15 cellular contexts compared by ENCODE assay signal in genomic region chr7:17131060-17131345, GRCh38.
DNase-seq lines count a peak whose midpoint lies in the region; ATAC-seq and TF ChIP-seq lines count a peak whose summit lies in the region.
"Had no signal": no experiment of that assay in that cellular context is flagged by ENCODE, and none has a peak within 500 bp of the region (broad histone marks: within the 10 kb centered on the region; RNA-seq: fewer than 3 reads in every experiment).

No MANE protein-coding gene starts in this region.

- POLR2A ChIA-PET in activated CD8-positive, alpha-beta T cell treated with anti-CD3 and anti-CD28 coated beads, Interleukin-2, amount 10 ng/mL, durations not matched to agents 7 days and 5 days (lab: Charles Lee): interaction anchor here (1.1 kb wide), 1 partner anchor 146 kb away, joined by 3 read pairs; no protein-coding TSS in a partner anchor
- POLR2A ChIA-PET in activated CD8-positive, alpha-beta T cell treated with anti-CD3 and anti-CD28 coated beads for 36 hours (lab: Charles Lee): no interaction called here

- peak overlapping the region; percentile 24 for H3K27ac Mint-ChIP-seq in activated CD8-positive, alpha-beta T cell treated with anti-CD3 and anti-CD28 coated beads, Interleukin-2, amount 10 ng/mL, durations not matched to agents 7 days and 5 days
- no peak overlapping the region for H3K27ac Mint-ChIP-seq in activated CD8-positive, alpha-beta T cell treated with anti-CD3 and anti-CD28 coated beads for 36 hours
- H3K27ac Mint-ChIP-seq in mesothelial cell of epicardium: peak overlapping the region; percentile 78
- H3K27ac Mint-ChIP-seq: activated naive CD4-positive, alpha-beta T cell treated with anti-CD3 and anti-CD28 coated beads, Interleukin-2, amount 50 U/mL, for 24 hours; GM23338 had no signal

- H3K4me3 ChIP-seq in dorsolateral prefrontal cortex (peak overlapping the region in 31 of 59 donors; percentile 1 to 42 (median 23)), tibial nerve (peak overlapping the region in 3 of 4 donors; percentile 1 to 32 (median 6))
- H3K4me3 ChIP-seq: GM12878, GM23338 had no signal

- DNase-seq in activated CD8-positive, alpha-beta T cell treated with anti-CD3 and anti-CD28 coated beads, Interleukin-2, amount 10 ng/mL, durations not matched to agents 7 days and 5 days: no peak
- no peak for DNase-seq in activated CD8-positive, alpha-beta T cell treated with anti-CD3 and anti-CD28 coated beads for 36 hours
- DNase-seq in dorsolateral prefrontal cortex (no peak), mesothelial cell of epicardium (ENCODE audit: low spot score in 2 of 2, unreplicated experiment in 2 of 2) (no peak), tibial nerve (ENCODE audit: low spot score in 2 of 2) (no peak), AML-193 (lab: John Stamatoyannopoulos, UW) (no peak)
- DNase-seq: DMS 273 treated with DMSO at 0.1 percent for 48 hours, left colon, MV-4-11, NCI-H446 treated with DMSO at 0.1 percent for 48 hours had no signal

- no peak for TF ChIP-seq POLR2A in tibial nerve (IDR thresholded peaks at IDR 0.05)

- H3K27me3 Mint-ChIP-seq in activated CD8-positive, alpha-beta T cell treated with anti-CD3 and anti-CD28 coated beads, Interleukin-2, amount 10 ng/mL, durations not matched to agents 7 days and 5 days (ENCODE audit: low read depth): no peaks in the 10 kb centered on the region
- H3K27me3 Mint-ChIP-seq in activated CD8-positive, alpha-beta T cell treated with anti-CD3 and anti-CD28 coated beads for 36 hours: no peaks in the 10 kb centered on the region
- no peaks in the 10 kb centered on the region for H3K27me3 Mint-ChIP-seq in mesothelial cell of epicardium (ENCODE audit: low read depth)
- H3K27me3 Mint-ChIP-seq: activated naive CD4-positive, alpha-beta T cell treated with anti-CD3 and anti-CD28 coated beads, Interleukin-2, amount 50 U/mL, for 24 hours had no signal

- H3K27me3 ChIP-seq in dorsolateral prefrontal cortex (no peaks in the 10 kb centered on the region), tibial nerve (no peaks in the 10 kb centered on the region)

- ATAC-seq in activated CD8-positive, alpha-beta T cell treated with anti-CD3 and anti-CD28 coated beads, Interleukin-2, amount 10 ng/mL, durations not matched to agents 7 days and 5 days: no peak
- ATAC-seq in activated CD8-positive, alpha-beta T cell treated with anti-CD3 and anti-CD28 coated beads for 36 hours: no peak
- ATAC-seq in HG02588 (IDR thresholded peaks at IDR 0.05; ENCODE audit: unreplicated experiment) (no peak), HG03095 (IDR thresholded peaks at IDR 0.05; ENCODE audit: unreplicated experiment) (no peak)
- ATAC-seq: GM12878, left colon had no signal

- H3K36me3 Mint-ChIP-seq in activated CD8-positive, alpha-beta T cell treated with anti-CD3 and anti-CD28 coated beads, Interleukin-2, amount 10 ng/mL, durations not matched to agents 7 days and 5 days (ENCODE audit: low read depth): peaks cover 18% of the 10 kb centered on the region
- H3K36me3 Mint-ChIP-seq in activated CD8-positive, alpha-beta T cell treated with anti-CD3 and anti-CD28 coated beads for 36 hours (ENCODE audit: low read depth): peaks cover 2% of the 10 kb centered on the region
- H3K36me3 Mint-ChIP-seq in mesothelial cell of epicardium: no peaks in the 10 kb centered on the region

- intact Hi-C loops in activated CD8-positive, alpha-beta T cell treated with anti-CD3 and anti-CD28 coated beads for 36 hours (cut with micrococcal nuclease): no loop called here
- intact Hi-C loops in dorsolateral prefrontal cortex (cut with DNase I): no loop called here

- H3K4me1 ChIP-seq in tibial nerve: peaks cover 0 to 9% (median 0%) of the 10 kb centered on the region in 4 donors

- H3K4me3 Mint-ChIP-seq in activated CD8-positive, alpha-beta T cell treated with anti-CD3 and anti-CD28 coated beads, Interleukin-2, amount 10 ng/mL, durations not matched to agents 7 days and 5 days: peak overlapping the region; percentile 48
- H3K4me3 Mint-ChIP-seq in activated CD8-positive, alpha-beta T cell treated with anti-CD3 and anti-CD28 coated beads for 36 hours: no peak overlapping the region
- no peak overlapping the region for H3K4me3 Mint-ChIP-seq in mesothelial cell of epicardium
- H3K4me3 Mint-ChIP-seq: GM23338 had no signal

- H3K9me3 Mint-ChIP-seq in activated CD8-positive, alpha-beta T cell treated with anti-CD3 and anti-CD28 coated beads, Interleukin-2, amount 10 ng/mL, durations not matched to agents 7 days and 5 days (ENCODE audit: insufficient read depth): peaks cover 10% of the 10 kb centered on the region
- H3K9me3 Mint-ChIP-seq in activated CD8-positive, alpha-beta T cell treated with anti-CD3 and anti-CD28 coated beads for 36 hours: no peaks in the 10 kb centered on the region
- H3K9me3 Mint-ChIP-seq in mesothelial cell of epicardium: no peaks in the 10 kb centered on the region
- H3K9me3 Mint-ChIP-seq: activated naive CD4-positive, alpha-beta T cell treated with anti-CD3 and anti-CD28 coated beads, Interleukin-2, amount 50 U/mL, for 24 hours; GM23338 had no signal

- no peak overlapping the region for H3K27ac ChIP-seq in dorsolateral prefrontal cortex
- H3K27ac ChIP-seq in tibial nerve: peak overlapping the region in 2 of 4 donors; percentile 36 to 74

- CTCF ChIA-PET in activated CD8-positive, alpha-beta T cell treated with anti-CD3 and anti-CD28 coated beads, Interleukin-2, amount 10 ng/mL, durations not matched to agents 7 days and 5 days (lab: Charles Lee): interaction anchor here (0.9 kb wide), 1 partner anchor 11 kb away, joined by 3 read pairs; no protein-coding TSS in a partner anchor
- CTCF ChIA-PET in activated CD8-positive, alpha-beta T cell treated with anti-CD3 and anti-CD28 coated beads for 36 hours (lab: Charles Lee): no interaction called here

- no peak for TF ChIP-seq CTCF in activated CD8-positive, alpha-beta T cell treated with anti-CD3 and anti-CD28 coated beads for 36 hours (IDR thresholded peaks at IDR 0.05)
- TF ChIP-seq CTCF in dorsolateral prefrontal cortex (IDR thresholded peaks at IDR 0.05 in 54 of 56, conservative IDR thresholded peaks at IDR 0.05 in 2 of 56; ENCODE audit: low read depth in 1 of 56, partially characterized antibody in 56 of 56) (no peak), mesothelial cell of epicardium (IDR thresholded peaks at IDR 0.05; ENCODE audit: unreplicated experiment) (no peak), tibial nerve (IDR thresholded peaks at IDR 0.05) (no peak)

- H3K36me3 ChIP-seq in tibial nerve: no peaks in the 10 kb centered on the region

- TF ChIP-seq EP300 in tibial nerve (IDR thresholded peaks at IDR 0.05): no peak

- peaks cover 37% of the 10 kb centered on the region for H3K4me1 Mint-ChIP-seq in activated CD8-positive, alpha-beta T cell treated with anti-CD3 and anti-CD28 coated beads, Interleukin-2, amount 10 ng/mL, durations not matched to agents 7 days and 5 days (ENCODE audit: low read depth)
- H3K4me1 Mint-ChIP-seq in activated CD8-positive, alpha-beta T cell treated with anti-CD3 and anti-CD28 coated beads for 36 hours (ENCODE audit: low read depth): peaks cover 43% of the 10 kb centered on the region
- H3K4me1 Mint-ChIP-seq in mesothelial cell of epicardium: peaks cover 19% of the 10 kb centered on the region

- H3K9me3 ChIP-seq in tibial nerve: no peaks in the 10 kb centered on the region

- 32 to 34% methylated on average over 5 of the region's 5 CpGs for WGBS in tibial nerve, 2 donors
